Comparison of ENCODE assay signal across 18 cellular contexts in genomic region chr18:50987261-50987660, GRCh38.
"Had no signal": no experiment of that assay in that cellular context is flagged by ENCODE, and none has a peak within 500 bp of the region (broad histone marks: within the 10 kb centered on the region; RNA-seq: fewer than 3 reads in every experiment).

No MANE protein-coding gene starts in this region.

- H3K27ac ChIP-seq: neural progenitor cell, upper lobe of left lung had no signal

- H3K9ac ChIP-seq: neural progenitor cell had no signal

- H3K4me3 ChIP-seq: adrenal gland, body of pancreas, gastroesophageal sphincter, neural progenitor cell, upper lobe of left lung had no signal

- H3K27me3 ChIP-seq: adrenal gland, body of pancreas, gastroesophageal sphincter, neural progenitor cell, upper lobe of left lung had no signal

- DNase-seq: activated B cell treated with CpG ODN at 0.5 μM for 24 hours; activated CD4-positive, alpha-beta T cell treated with anti-CD3 and anti-CD28 coated beads for 48 hours; activated CD8-positive, alpha-beta T cell treated with anti-CD3 and anti-CD28 coated beads for 36 hours; activated effector memory CD4-positive, alpha-beta T cell treated with Interleukin-2 at 50 U/mL for 16 hours; activated naive CD4-positive, alpha-beta T cell treated with anti-CD3 and anti-CD28 coated beads, Interleukin-2, amount 50 U/mL, for 16 hours; activated T-cell treated with anti-CD3 and anti-CD28 coated beads, Interleukin-2, amount 50 U/mL, for 4 hours; body of pancreas; effector memory CD4-positive, alpha-beta T cell; naive B cell; retina; stimulated activated CD4-positive, alpha-beta T cell treated with anti-CD3 and anti-CD28 coated beads, Interleukin-15, amount 100 ng/mL, for 24 hours; stimulated activated CD4-positive, alpha-beta T cell treated with anti-CD3 and anti-CD28 coated beads, Interleukin-4, amount 100 ng/mL, for 24 hours; stimulated activated naive CD4-positive, alpha-beta T cell treated with Interleukin-2 at 50 U/mL for 16 hours; SW 1271; upper lobe of left lung had no signal

- ATAC-seq: activated CD8-positive, alpha-beta T cell treated with anti-CD3 and anti-CD28 coated beads for 36 hours; activated T-cell treated with anti-CD3 and anti-CD28 coated beads, Interleukin-2, amount 50 U/mL, for 4 hours; body of pancreas; gastroesophageal sphincter had no signal

- H3K4me2 ChIP-seq: neural progenitor cell had no signal

- H3K9me3 ChIP-seq: adrenal gland, body of pancreas, gastroesophageal sphincter, upper lobe of left lung had no signal

- H2AFZ ChIP-seq: neural progenitor cell had no signal

- H3K36me3 ChIP-seq: neural progenitor cell had no signal
